37 cellular contexts compared by ENCODE assay signal in the genomic region with DNA sequence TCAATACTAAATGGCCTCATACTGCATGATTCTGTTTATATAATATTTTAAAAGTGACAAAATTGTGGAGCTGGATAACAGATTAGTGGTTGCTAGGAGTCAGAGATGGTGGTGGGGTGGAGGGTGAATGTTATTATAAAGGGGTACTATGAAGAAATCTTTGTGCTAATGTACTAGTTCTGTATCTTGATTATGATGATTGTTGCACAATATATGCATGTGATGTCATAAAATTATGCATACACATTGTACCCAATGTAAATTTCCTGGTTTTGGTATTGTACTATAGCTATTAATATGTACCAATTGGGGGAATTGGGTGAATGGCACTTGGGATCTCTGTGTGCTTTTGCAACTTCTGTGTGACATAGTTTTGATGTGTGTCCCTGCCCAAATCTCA.
"Had no signal": no experiment of that assay in that cellular context is flagged by ENCODE, and none has a peak within 500 bp of the region (broad histone marks: within the 10 kb centered on the region; RNA-seq: fewer than 3 reads in every experiment).

No MANE protein-coding gene starts in this region.

- H3K4me3 ChIP-seq: adrenal gland, body of pancreas, breast epithelium had no signal

- ATAC-seq: activated CD8-positive, alpha-beta T cell treated with anti-CD3 and anti-CD28 coated beads for 36 hours; activated naive CD4-positive, alpha-beta T cell treated with anti-CD3 and anti-CD28 coated beads, Interleukin-2, amount 50 U/mL, for 72 hours; activated T-cell treated with anti-CD3 and anti-CD28 coated beads, Interleukin-2, amount 50 U/mL, for 4 hours; activated T-cell treated with anti-CD3 and anti-CD28 coated beads, Interleukin-2, amount 50 U/mL, for 72 hours; activated T-helper 17 cell treated with anti-CD3 and anti-CD28 coated beads, Interleukin-2, amount 50 U/mL, for 72 hours; body of pancreas had no signal

- DNase-seq: activated B cell treated with CpG ODN at 0.5 μM for 24 hours; activated CD4-positive, alpha-beta memory T cell treated with anti-CD3 and anti-CD28 coated beads for 36 hours; activated CD4-positive, alpha-beta T cell treated with anti-CD3 and anti-CD28 coated beads for 4 hours; activated CD4-positive, alpha-beta T cell treated with anti-CD3 and anti-CD28 coated beads, Interleukin-2, amount 10 ng/mL, durations not matched to agents 24 days and 14 days; activated CD4-positive, alpha-beta T cell treated with anti-CD3 and anti-CD28 coated beads, Interleukin-2, amount 50 U/mL, for 1 hour; activated CD4-positive, alpha-beta T cell treated with anti-CD3 and anti-CD28 coated beads, Interleukin-2, amount 50 U/mL, for 4 hours; activated CD4-positive, CD25-positive, alpha-beta regulatory T cell treated with anti-CD3 and anti-CD28 coated beads, Interleukin-2, amount 50 U/mL, for 72 hours; activated CD8-positive, alpha-beta memory T cell treated with anti-CD3 and anti-CD28 coated beads, Interleukin-2, amount 50 U/mL, for 4 hours; activated CD8-positive, alpha-beta T cell treated with anti-CD3 and anti-CD28 coated beads for 36 hours; activated effector memory CD4-positive, alpha-beta T cell treated with anti-CD3 and anti-CD28 coated beads, Interleukin-2, amount 50 U/mL, for 16 hours; activated gamma-delta T cell treated with Interleukin-2 at 50 U/mL for 16 hours; activated naive CD4-positive, alpha-beta T cell; activated naive CD4-positive, alpha-beta T cell treated with anti-CD3 and anti-CD28 coated beads for 36 hours; activated naive CD4-positive, alpha-beta T cell treated with anti-CD3 and anti-CD28 coated beads, Interleukin-2, amount 50 U/mL, for 16 hours; activated naive CD8-positive, alpha-beta T cell treated with anti-CD3 and anti-CD28 coated beads for 36 hours; activated T-cell treated with anti-CD3 and anti-CD28 coated beads for 4 hours; activated T-cell treated with anti-CD3 and anti-CD28 coated beads, Interleukin-2, amount 50 U/mL, for 1 hour; activated T-cell treated with anti-CD3 and anti-CD28 coated beads, Interleukin-2, amount 50 U/mL, for 4 hours; activated T-cell treated with anti-CD3 and anti-CD28 coated beads, Interleukin-2, amount 50 U/mL, for 72 hours; adrenal gland; amniotic stem cell; aorta; body of pancreas; brain microvascular endothelial cell; central memory CD4-positive, alpha-beta T cell; T-helper 1 cell; T-helper 2 cell; T-helper 9 cell had no signal

- H3K4me1 Mint-ChIP-seq: activated B cell treated with CpG ODN at 0.5 μM for 24 hours had no signal

- H3K9me3 Mint-ChIP-seq: activated B cell treated with CpG ODN at 0.5 μM for 24 hours; activated CD4-positive, alpha-beta memory T cell treated with anti-CD3 and anti-CD28 coated beads for 36 hours; activated CD8-positive, alpha-beta T cell treated with anti-CD3 and anti-CD28 coated beads for 36 hours; activated naive CD4-positive, alpha-beta T cell treated with anti-CD3 and anti-CD28 coated beads for 36 hours; activated naive CD8-positive, alpha-beta T cell treated with anti-CD3 and anti-CD28 coated beads for 36 hours; activated T-cell treated with anti-CD3 and anti-CD28 coated beads, Interleukin-2, amount 50 U/mL, for 4 hours; activated T-cell treated with anti-CD3 and anti-CD28 coated beads, Interleukin-2, amount 50 U/mL, for 72 hours; activated T-helper 1 cell treated with anti-CD3 and anti-CD28 coated beads, Interleukin-12 subunit alpha, Interleukin-12 subunit beta, Interleukin-2, Interleukin-4 antibody, amounts not matched to agents 30 ng/mL and 10 ng/mL and 1 ng/mL, durations not matched to agents 14 hours and 24 hours and 36 hours; T-helper 2 cell treated with Interferon-gamma antibody and Interleukin-4, amounts not matched to agents 5 μg/mL and 100 μg/mL, for 36 hours had no signal

- H3K4me3 Mint-ChIP-seq: activated B cell treated with CpG ODN at 0.5 μM for 24 hours; activated CD4-positive, alpha-beta memory T cell treated with anti-CD3 and anti-CD28 coated beads for 36 hours; activated CD4-positive, alpha-beta T cell treated with anti-CD3 and anti-CD28 coated beads, Interleukin-2, amount 10 ng/mL, durations not matched to agents 24 days and 14 days; activated CD8-positive, alpha-beta T cell treated with anti-CD3 and anti-CD28 coated beads for 36 hours; activated naive CD4-positive, alpha-beta T cell treated with anti-CD3 and anti-CD28 coated beads for 36 hours; activated naive CD8-positive, alpha-beta T cell treated with anti-CD3 and anti-CD28 coated beads for 36 hours; activated T-cell treated with anti-CD3 and anti-CD28 coated beads, Interleukin-2, amount 50 U/mL, for 4 hours; activated T-cell treated with anti-CD3 and anti-CD28 coated beads, Interleukin-2, amount 50 U/mL, for 72 hours; activated T-helper 1 cell treated with anti-CD3 and anti-CD28 coated beads, Interleukin-12 subunit alpha, Interleukin-12 subunit beta, Interleukin-2, Interleukin-4 antibody, amounts not matched to agents 30 ng/mL and 10 ng/mL and 1 ng/mL, durations not matched to agents 14 hours and 24 hours and 36 hours; activated T-helper 17 cell treated with anti-CD3 and anti-CD28 coated beads, Interleukin-2, amount 50 U/mL, for 72 hours; T-helper 1 cell treated with Interleukin-12 subunit alpha and Interleukin-12 subunit beta and Interleukin-4 antibody, amounts not matched to agents 30 μg/mL and 1 μg/mL, for 36 hours; T-helper 2 cell treated with Interferon-gamma antibody and Interleukin-4, amounts not matched to agents 5 μg/mL and 100 μg/mL, for 36 hours had no signal

- H3K36me3 ChIP-seq: adrenal gland, brain microvascular endothelial cell, breast epithelium had no signal

- H3K4me1 ChIP-seq: adrenal gland, body of pancreas, breast epithelium had no signal

- H3K27ac ChIP-seq: adrenal gland, body of pancreas, brain microvascular endothelial cell, breast epithelium, VCaP had no signal

- H3K27me3 Mint-ChIP-seq: activated CD4-positive, alpha-beta memory T cell treated with anti-CD3 and anti-CD28 coated beads for 36 hours; activated CD8-positive, alpha-beta T cell treated with anti-CD3 and anti-CD28 coated beads for 36 hours; activated naive CD8-positive, alpha-beta T cell treated with anti-CD3 and anti-CD28 coated beads for 36 hours had no signal

- FAIRE-seq: astrocyte, TTC549 had no signal

- H3K9me3 ChIP-seq: adrenal gland, body of pancreas, breast epithelium had no signal

- H3K27me3 ChIP-seq: adrenal gland, body of pancreas, brain microvascular endothelial cell, breast epithelium had no signal

- H3K36me3 Mint-ChIP-seq: activated CD4-positive, alpha-beta memory T cell treated with anti-CD3 and anti-CD28 coated beads for 36 hours; activated naive CD4-positive, alpha-beta T cell treated with anti-CD3 and anti-CD28 coated beads, Interleukin-2, amount 50 U/mL, for 72 hours; activated naive CD8-positive, alpha-beta T cell treated with anti-CD3 and anti-CD28 coated beads for 36 hours had no signal

- H3K27ac Mint-ChIP-seq: activated B cell treated with CpG ODN at 0.5 μM for 24 hours; activated CD4-positive, alpha-beta memory T cell treated with anti-CD3 and anti-CD28 coated beads for 36 hours; activated CD4-positive, alpha-beta T cell treated with anti-CD3 and anti-CD28 coated beads, Interleukin-2, amount 10 ng/mL, durations not matched to agents 24 days and 14 days; activated CD8-positive, alpha-beta T cell treated with anti-CD3 and anti-CD28 coated beads for 36 hours; activated naive CD4-positive, alpha-beta T cell treated with anti-CD3 and anti-CD28 coated beads for 36 hours; activated naive CD8-positive, alpha-beta T cell treated with anti-CD3 and anti-CD28 coated beads for 36 hours; activated T-cell treated with anti-CD3 and anti-CD28 coated beads, Interleukin-2, amount 50 U/mL, for 72 hours; activated T-helper 1 cell treated with anti-CD3 and anti-CD28 coated beads, Interleukin-12 subunit alpha, Interleukin-12 subunit beta, Interleukin-2, Interleukin-4 antibody, amounts not matched to agents 30 ng/mL and 10 ng/mL and 1 ng/mL, durations not matched to agents 14 hours and 24 hours and 36 hours; activated T-helper 17 cell treated with anti-CD3 and anti-CD28 coated beads, Interleukin-2, amount 50 U/mL, for 72 hours; T-helper 1 cell treated with Interleukin-12 subunit alpha and Interleukin-12 subunit beta and Interleukin-4 antibody, amounts not matched to agents 30 μg/mL and 1 μg/mL, for 36 hours; T-helper 2 cell treated with Interferon-gamma antibody and Interleukin-4, amounts not matched to agents 5 μg/mL and 100 μg/mL, for 36 hours had no signal
